In the genomic region with DNA sequence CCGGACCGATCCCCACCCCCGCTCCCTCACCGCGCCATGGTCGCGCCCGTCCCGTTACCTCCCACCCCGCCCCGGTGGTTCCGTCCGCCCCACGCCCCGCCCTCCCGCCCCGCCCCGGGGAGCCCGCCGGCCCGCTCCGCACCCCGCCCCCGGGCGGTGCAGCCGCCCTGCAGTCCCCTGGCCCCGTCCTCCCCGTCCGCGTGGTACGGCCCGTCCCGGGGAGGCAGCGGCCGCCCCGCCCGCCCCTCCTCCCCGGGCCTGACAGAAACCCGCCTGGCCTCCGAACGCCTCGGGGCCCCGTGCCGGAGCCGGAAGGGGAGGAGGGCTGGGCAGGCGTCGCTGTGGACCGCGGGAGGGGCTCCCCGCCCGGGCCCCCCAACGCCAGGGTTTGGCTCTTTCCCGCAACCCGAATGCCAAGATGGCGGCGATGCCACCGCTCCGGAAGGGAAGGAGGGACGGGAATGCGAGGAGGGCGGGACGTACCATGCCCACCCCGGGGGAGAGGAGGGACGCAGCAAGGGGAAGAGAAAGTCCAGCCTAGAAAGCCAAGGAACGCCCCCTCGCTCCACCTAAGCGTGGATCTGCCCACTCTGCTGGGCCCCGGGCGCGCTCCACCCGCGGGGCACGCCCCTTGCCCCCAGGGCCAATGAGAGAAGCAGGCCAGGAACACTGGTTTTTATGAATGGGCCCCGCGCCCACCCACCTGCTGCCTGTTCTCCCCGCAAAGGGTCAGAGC, we compare ENCODE assay signal across 1 cellular context.
TF ChIP-seq lines count a peak whose summit lies in the region.

A gene (minus strand): TSS at position 56 of the 736 bp plus-strand sequence. CDS start 132 bp downstream, outside the sequence.

TF ChIP-seq in HepG2, 621 proteins besides CTCF, POLR2A, EP300 and RAD21 (continued from another document and continues in another):
- TF ChIP-seq, protein P1, sequence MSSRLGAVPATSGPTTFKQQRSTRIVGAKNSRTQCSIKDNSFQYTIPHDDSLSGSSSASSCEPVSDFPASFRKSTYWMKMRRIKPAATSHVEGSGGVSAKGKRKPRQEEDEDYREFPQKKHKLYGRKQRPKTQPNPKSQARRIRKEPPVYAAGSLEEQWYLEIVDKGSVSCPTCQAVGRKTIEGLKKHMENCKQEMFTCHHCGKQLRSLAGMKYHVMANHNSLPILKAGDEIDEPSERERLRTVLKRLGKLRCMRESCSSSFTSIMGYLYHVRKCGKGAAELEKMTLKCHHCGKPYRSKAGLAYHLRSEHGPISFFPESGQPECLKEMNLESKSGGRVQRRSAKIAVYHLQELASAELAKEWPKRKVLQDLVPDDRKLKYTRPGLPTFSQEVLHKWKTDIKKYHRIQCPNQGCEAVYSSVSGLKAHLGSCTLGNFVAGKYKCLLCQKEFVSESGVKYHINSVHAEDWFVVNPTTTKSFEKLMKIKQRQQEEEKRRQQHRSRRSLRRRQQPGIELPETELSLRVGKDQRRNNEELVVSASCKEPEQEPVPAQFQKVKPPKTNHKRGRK (CRISPR knock-in tag; IDR thresholded peaks at IDR 0.05): no peak
- TF ChIP-seq SSRP1 (CRISPR knock-in tag; IDR thresholded peaks at IDR 0.05) (no peak), ATRX (CRISPR knock-in tag; IDR thresholded peaks at IDR 0.05; ENCODE audit: borderline replicate concordance) (no peak), ZNF780A (CRISPR knock-in tag; IDR thresholded peaks at IDR 0.05) (no peak), ZMAT3 (CRISPR knock-in tag; conservative IDR thresholded peaks at IDR 0.05) (no peak), ZNF510 (CRISPR knock-in tag; IDR thresholded peaks at IDR 0.05; ENCODE audit: low read depth) (no peak), ZNF781 (CRISPR knock-in tag; IDR thresholded peaks at IDR 0.05; ENCODE audit: borderline replicate concordance, not compliant biosample characterization) (no peak), SP1 (IDR thresholded peaks at IDR 0.05) (no peak), SP1 (CRISPR knock-in tag; IDR thresholded peaks at IDR 0.05) (peak; percentile 96), ZNF7 (CRISPR knock-in tag; IDR thresholded peaks at IDR 0.05) (0 out of 2 replicates have a peak, but pooled peaks have one; percentile 11), RBM22 (optimal IDR thresholded peaks at IDR 0.05; ENCODE audit: low read length) (peak; percentile 85), RARG (CRISPR knock-in tag; IDR thresholded peaks at IDR 0.05; ENCODE audit: low read depth) (0 out of 2 replicates have a peak, but pooled peaks have one; percentile 18), ZNF713 (CRISPR knock-in tag; IDR thresholded peaks at IDR 0.05) (0 out of 2 replicates have a peak, but pooled peaks have one; percentile 75), SP140L (CRISPR knock-in tag; IDR thresholded peaks at IDR 0.05; ENCODE audit: borderline replicate concordance) (no peak), REXO4 (CRISPR knock-in tag; IDR thresholded peaks at IDR 0.05; ENCODE audit: borderline replicate concordance) (no peak), SETDB1 (CRISPR knock-in tag; IDR thresholded peaks at IDR 0.05; ENCODE audit: borderline replicate concordance) (no peak), ARNT2 (CRISPR knock-in tag; IDR thresholded peaks at IDR 0.05; ENCODE audit: low read depth) (peak; percentile 92), ZSCAN30 (CRISPR knock-in tag; IDR thresholded peaks at IDR 0.05) (peak; percentile 56; the same call in 1 of the 2 replicates), ZNF607 (CRISPR knock-in tag; IDR thresholded peaks at IDR 0.05; ENCODE audit: borderline replicate concordance) (peak; percentile 41; the same call in 1 of the 2 replicates), TEAD2 (CRISPR knock-in tag; IDR thresholded peaks at IDR 0.05) (no peak), IRX3 (CRISPR knock-in tag; IDR thresholded peaks at IDR 0.05; ENCODE audit: borderline replicate concordance, low read depth) (no peak), NR3C1 (CRISPR knock-in tag; IDR thresholded peaks at IDR 0.05) (no peak), ZFP82 (CRISPR knock-in tag; IDR thresholded peaks at IDR 0.05; ENCODE audit: borderline replicate concordance) (no peak), ZNF556 (CRISPR knock-in tag; IDR thresholded peaks at IDR 0.05; ENCODE audit: borderline replicate concordance) (peak; percentile 81; the same call in 1 of the 2 replicates), NFYB (CRISPR knock-in tag; IDR thresholded peaks at IDR 0.05) (peak; percentile 85), ZNF761 (CRISPR knock-in tag; conservative IDR thresholded peaks at IDR 0.05) (no peak; the same call in 1 of the 2 replicates), ZNF264 (CRISPR knock-in tag; IDR thresholded peaks at IDR 0.05) (no peak; the same call in 1 of the 2 replicates), ATAD3A (CRISPR knock-in tag; IDR thresholded peaks at IDR 0.05) (0 out of 2 replicates have a peak, but pooled peaks have one; percentile 43), ZNF782 (CRISPR knock-in tag; IDR thresholded peaks at IDR 0.05; ENCODE audit: borderline replicate concordance) (no peak), NBN (conservative IDR thresholded peaks at IDR 0.05) (no peak), ZNF792 (CRISPR knock-in tag; IDR thresholded peaks at IDR 0.05) (peak; percentile 69; the same call in 1 of the 2 replicates), KLF9 (CRISPR knock-in tag; IDR thresholded peaks at IDR 0.05; ENCODE audit: low read depth) (peak; percentile 98)
- TF ChIP-seq, protein P2, sequence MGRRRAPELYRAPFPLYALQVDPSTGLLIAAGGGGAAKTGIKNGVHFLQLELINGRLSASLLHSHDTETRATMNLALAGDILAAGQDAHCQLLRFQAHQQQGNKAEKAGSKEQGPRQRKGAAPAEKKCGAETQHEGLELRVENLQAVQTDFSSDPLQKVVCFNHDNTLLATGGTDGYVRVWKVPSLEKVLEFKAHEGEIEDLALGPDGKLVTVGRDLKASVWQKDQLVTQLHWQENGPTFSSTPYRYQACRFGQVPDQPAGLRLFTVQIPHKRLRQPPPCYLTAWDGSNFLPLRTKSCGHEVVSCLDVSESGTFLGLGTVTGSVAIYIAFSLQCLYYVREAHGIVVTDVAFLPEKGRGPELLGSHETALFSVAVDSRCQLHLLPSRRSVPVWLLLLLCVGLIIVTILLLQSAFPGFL (CRISPR knock-in tag; IDR thresholded peaks at IDR 0.05): no peak
- TF ChIP-seq, protein P3, sequence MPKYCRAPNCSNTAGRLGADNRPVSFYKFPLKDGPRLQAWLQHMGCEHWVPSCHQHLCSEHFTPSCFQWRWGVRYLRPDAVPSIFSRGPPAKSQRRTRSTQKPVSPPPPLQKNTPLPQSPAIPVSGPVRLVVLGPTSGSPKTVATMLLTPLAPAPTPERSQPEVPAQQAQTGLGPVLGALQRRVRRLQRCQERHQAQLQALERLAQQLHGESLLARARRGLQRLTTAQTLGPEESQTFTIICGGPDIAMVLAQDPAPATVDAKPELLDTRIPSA (CRISPR knock-in tag; IDR thresholded peaks at IDR 0.05; ENCODE audit: borderline replicate concordance): no peak
- TF ChIP-seq, protein P4, sequence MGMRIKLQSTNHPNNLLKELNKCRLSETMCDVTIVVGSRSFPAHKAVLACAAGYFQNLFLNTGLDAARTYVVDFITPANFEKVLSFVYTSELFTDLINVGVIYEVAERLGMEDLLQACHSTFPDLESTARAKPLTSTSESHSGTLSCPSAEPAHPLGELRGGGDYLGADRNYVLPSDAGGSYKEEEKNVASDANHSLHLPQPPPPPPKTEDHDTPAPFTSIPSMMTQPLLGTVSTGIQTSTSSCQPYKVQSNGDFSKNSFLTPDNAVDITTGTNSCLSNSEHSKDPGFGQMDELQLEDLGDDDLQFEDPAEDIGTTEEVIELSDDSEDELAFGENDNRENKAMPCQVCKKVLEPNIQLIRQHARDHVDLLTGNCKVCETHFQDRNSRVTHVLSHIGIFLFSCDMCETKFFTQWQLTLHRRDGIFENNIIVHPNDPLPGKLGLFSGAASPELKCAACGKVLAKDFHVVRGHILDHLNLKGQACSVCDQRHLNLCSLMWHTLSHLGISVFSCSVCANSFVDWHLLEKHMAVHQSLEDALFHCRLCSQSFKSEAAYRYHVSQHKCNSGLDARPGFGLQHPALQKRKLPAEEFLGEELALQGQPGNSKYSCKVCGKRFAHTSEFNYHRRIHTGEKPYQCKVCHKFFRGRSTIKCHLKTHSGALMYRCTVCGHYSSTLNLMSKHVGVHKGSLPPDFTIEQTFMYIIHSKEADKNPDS (CRISPR knock-in tag; IDR thresholded peaks at IDR 0.05): no peak
- TF ChIP-seq, protein P5, sequence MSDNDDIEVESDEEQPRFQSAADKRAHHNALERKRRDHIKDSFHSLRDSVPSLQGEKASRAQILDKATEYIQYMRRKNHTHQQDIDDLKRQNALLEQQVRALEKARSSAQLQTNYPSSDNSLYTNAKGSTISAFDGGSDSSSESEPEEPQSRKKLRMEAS (IDR thresholded peaks at IDR 0.05): peak; percentile 88
- TF ChIP-seq, protein P6, sequence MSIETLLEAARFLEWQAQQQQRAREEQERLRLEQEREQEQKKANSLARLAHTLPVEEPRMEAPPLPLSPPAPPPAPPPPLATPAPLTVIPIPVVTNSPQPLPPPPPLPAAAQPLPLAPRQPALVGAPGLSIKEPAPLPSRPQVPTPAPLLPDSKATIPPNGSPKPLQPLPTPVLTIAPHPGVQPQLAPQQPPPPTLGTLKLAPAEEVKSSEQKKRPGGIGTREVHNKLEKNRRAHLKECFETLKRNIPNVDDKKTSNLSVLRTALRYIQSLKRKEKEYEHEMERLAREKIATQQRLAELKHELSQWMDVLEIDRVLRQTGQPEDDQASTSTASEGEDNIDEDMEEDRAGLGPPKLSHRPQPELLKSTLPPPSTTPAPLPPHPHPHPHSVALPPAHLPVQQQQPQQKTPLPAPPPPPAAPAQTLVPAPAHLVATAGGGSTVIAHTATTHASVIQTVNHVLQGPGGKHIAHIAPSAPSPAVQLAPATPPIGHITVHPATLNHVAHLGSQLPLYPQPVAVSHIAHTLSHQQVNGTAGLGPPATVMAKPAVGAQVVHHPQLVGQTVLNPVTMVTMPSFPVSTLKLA (IDR thresholded peaks at IDR 0.05): peak; percentile 68
- TF ChIP-seq, protein P7, sequence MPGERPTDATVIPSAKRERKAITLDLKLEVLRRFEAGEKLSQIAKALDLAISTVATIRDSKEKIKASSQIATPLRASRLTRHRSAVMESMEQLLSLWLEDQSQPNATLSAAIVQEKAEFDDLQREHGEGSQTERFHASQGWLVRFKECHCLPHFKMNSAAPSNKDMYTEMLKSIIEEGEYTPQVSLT (CRISPR knock-in tag; IDR thresholded peaks at IDR 0.05; ENCODE audit: borderline replicate concordance, low read depth): no peak
- TF ChIP-seq, protein P8, sequence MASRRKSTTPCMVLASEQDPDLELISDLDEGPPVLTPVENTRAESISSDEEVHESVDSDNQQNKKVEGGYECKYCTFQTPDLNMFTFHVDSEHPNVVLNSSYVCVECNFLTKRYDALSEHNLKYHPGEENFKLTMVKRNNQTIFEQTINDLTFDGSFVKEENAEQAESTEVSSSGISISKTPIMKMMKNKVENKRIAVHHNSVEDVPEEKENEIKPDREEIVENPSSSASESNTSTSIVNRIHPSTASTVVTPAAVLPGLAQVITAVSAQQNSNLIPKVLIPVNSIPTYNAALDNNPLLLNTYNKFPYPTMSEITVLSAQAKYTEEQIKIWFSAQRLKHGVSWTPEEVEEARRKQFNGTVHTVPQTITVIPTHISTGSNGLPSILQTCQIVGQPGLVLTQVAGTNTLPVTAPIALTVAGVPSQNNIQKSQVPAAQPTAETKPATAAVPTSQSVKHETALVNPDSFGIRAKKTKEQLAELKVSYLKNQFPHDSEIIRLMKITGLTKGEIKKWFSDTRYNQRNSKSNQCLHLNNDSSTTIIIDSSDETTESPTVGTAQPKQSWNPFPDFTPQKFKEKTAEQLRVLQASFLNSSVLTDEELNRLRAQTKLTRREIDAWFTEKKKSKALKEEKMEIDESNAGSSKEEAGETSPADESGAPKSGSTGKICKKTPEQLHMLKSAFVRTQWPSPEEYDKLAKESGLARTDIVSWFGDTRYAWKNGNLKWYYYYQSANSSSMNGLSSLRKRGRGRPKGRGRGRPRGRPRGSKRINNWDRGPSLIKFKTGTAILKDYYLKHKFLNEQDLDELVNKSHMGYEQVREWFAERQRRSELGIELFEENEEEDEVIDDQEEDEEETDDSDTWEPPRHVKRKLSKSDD (CRISPR knock-in tag; IDR thresholded peaks at IDR 0.05; ENCODE audit: low read depth): peak; percentile 82
- TF ChIP-seq, protein P9, sequence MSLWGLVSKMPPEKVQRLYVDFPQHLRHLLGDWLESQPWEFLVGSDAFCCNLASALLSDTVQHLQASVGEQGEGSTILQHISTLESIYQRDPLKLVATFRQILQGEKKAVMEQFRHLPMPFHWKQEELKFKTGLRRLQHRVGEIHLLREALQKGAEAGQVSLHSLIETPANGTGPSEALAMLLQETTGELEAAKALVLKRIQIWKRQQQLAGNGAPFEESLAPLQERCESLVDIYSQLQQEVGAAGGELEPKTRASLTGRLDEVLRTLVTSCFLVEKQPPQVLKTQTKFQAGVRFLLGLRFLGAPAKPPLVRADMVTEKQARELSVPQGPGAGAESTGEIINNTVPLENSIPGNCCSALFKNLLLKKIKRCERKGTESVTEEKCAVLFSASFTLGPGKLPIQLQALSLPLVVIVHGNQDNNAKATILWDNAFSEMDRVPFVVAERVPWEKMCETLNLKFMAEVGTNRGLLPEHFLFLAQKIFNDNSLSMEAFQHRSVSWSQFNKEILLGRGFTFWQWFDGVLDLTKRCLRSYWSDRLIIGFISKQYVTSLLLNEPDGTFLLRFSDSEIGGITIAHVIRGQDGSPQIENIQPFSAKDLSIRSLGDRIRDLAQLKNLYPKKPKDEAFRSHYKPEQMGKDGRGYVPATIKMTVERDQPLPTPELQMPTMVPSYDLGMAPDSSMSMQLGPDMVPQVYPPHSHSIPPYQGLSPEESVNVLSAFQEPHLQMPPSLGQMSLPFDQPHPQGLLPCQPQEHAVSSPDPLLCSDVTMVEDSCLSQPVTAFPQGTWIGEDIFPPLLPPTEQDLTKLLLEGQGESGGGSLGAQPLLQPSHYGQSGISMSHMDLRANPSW (CRISPR knock-in tag; IDR thresholded peaks at IDR 0.05; ENCODE audit: borderline replicate concordance): no peak
